In the genomic region with DNA sequence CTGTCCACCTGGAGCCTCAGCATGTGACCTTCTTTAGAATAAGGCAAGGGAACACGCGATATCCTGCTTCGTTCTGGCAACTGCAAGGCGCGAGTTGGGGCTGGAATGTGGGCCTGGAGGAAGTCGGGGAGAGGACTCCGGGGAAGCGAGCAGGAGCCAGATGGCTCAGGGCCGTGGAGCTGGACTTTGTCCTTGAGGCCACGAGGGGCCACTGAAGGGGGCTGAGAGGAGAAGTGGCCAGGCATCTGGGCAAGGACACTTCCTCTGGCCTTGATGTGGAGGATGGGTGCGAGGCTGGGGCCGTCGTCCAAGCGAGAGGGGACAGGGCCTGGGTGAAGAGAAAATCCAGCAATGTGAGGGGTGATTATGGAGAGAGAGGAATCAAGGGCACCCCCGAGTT, we compare ENCODE assay signal across 16 cellular contexts. TPM values are rescaled to one million over a fixed set of nuclear protein-coding genes. Genes with fewer than 3 reads are reported as not detected.
"Had no signal": no experiment of that assay in that cellular context is flagged by ENCODE, and none has a peak within 500 bp of the region (broad histone marks: within the 10 kb centered on the region; RNA-seq: fewer than 3 reads in every experiment).

No MANE protein-coding gene starts in this region.

- H3K4me1 ChIP-seq: esophagus squamous epithelium, left lung, transverse colon had no signal

- H3K36me3 ChIP-seq: esophagus squamous epithelium, heart right ventricle, left lung, transverse colon had no signal

- H3K4me3 ChIP-seq: coronary artery, esophagus squamous epithelium, heart right ventricle, left lung, skin epidermis, transverse colon had no signal

- H3K27me3 ChIP-seq: transverse colon had no signal

- H3K9me3 ChIP-seq: esophagus squamous epithelium, left lung, transverse colon had no signal

- DNase-seq: activated CD4-positive, CD25-positive, alpha-beta regulatory T cell treated with anti-CD3 and anti-CD28 coated beads, Interleukin-2, amount 50 U/mL, for 72 hours; activated T-cell treated with anti-CD3 and anti-CD28 coated beads, Interleukin-2, amount 50 U/mL, for 24 hours; esophagus squamous epithelium; heart right ventricle; left lung; mammary epithelial cell; midbrain; nucleus accumbens; stimulated activated CD4-positive, alpha-beta T cell treated with anti-CD3 and anti-CD28 coated beads, Interleukin-2, amount 100 ng/mL, for 24 hours; T-helper 2 cell; transverse colon had no signal

- ATAC-seq: activated naive CD4-positive, alpha-beta T cell treated with anti-CD3 and anti-CD28 coated beads, Interleukin-2, amount 50 U/mL, for 72 hours; activated T-helper 17 cell treated with anti-CD3 and anti-CD28 coated beads, Interleukin-2, amount 50 U/mL, for 72 hours; left lung; stimulated activated memory B cell treated with anti-CD40 and anti-IgM and Interleukin-4, amounts not matched to agents 10 μg/mL and 1 μg/mL and 100 μg/mL, for 72 hours had no signal

- H3K27ac ChIP-seq: coronary artery, esophagus squamous epithelium, heart right ventricle, left lung, skin epidermis, transverse colon had no signal

RNA-seq across cellular contexts. Expression of gene DUSP9, which starts 12.2 kb away (rescaled TPM):
- total RNA-seq: transverse colon had no signal
